8 cellular contexts compared by ENCODE assay signal in the genomic region with DNA sequence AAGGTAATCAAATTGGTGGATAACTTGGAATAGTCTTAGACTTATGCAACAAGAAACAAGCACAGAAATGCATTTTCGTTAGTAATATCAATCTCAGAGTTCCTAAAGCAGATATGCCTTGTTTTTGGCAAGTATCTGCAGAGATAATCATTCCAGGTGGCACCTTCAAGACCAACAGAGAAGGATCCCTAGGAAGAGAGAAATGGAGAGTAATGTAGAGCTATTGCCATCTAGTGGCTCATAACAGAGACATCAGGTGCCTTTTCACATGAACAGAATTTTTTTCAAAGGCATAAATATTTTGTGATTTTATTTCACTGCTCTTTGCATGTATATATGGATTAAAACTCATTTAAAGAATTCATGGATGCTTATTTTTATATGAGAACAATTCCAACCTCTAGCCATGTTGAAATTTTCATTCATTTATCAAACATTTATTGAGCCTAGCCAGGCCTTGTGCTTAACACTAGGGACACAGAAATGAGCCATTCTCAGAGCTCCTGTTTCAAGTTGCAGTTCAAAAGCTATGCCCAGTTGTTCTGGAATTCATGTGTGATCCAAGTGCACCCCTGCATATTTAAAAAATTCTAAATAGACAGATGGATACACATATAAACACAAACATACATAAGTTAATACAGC.
DNase-seq lines count a peak whose midpoint lies in the region; ATAC-seq and TF ChIP-seq lines count a peak whose summit lies in the region.

No MANE protein-coding gene starts in this region.

- peaks cover 18% of the 10 kb centered on the region for H3K27me3 Mint-ChIP-seq in chondrocyte (ENCODE audit: low read depth)
- no peaks in the 10 kb centered on the region for H3K27me3 Mint-ChIP-seq in activated T-cell treated with anti-CD3 and anti-CD28 coated beads, Interleukin-2, amount 50 U/mL, for 24 hours
- no peaks in the 10 kb centered on the region for H3K27me3 Mint-ChIP-seq in T-helper 2 cell treated with Interferon-gamma antibody and Interleukin-4, amounts not matched to agents 5 μg/mL and 100 μg/mL, for 36 hours (ENCODE audit: low read depth)

- ATAC-seq in GM18907 (IDR thresholded peaks at IDR 0.05; ENCODE audit: unreplicated experiment): peak; percentile 80
- peak; percentile 73 for ATAC-seq in HG03460 (IDR thresholded peaks at IDR 0.05; ENCODE audit: unreplicated experiment)

- H3K9me3 Mint-ChIP-seq in chondrocyte (ENCODE audit: low read depth): no peaks in the 10 kb centered on the region
- H3K9me3 Mint-ChIP-seq in activated T-cell treated with anti-CD3 and anti-CD28 coated beads, Interleukin-2, amount 50 U/mL, for 24 hours: no peaks in the 10 kb centered on the region
- H3K9me3 Mint-ChIP-seq in T-helper 2 cell treated with Interferon-gamma antibody and Interleukin-4, amounts not matched to agents 5 μg/mL and 100 μg/mL, for 36 hours: no peaks in the 10 kb centered on the region

- no peaks in the 10 kb centered on the region for H3K36me3 Mint-ChIP-seq in chondrocyte (ENCODE audit: low read depth)
- no peaks in the 10 kb centered on the region for H3K36me3 Mint-ChIP-seq in activated T-cell treated with anti-CD3 and anti-CD28 coated beads, Interleukin-2, amount 50 U/mL, for 24 hours (ENCODE audit: low read depth)
- H3K36me3 Mint-ChIP-seq in T-helper 2 cell treated with Interferon-gamma antibody and Interleukin-4, amounts not matched to agents 5 μg/mL and 100 μg/mL, for 36 hours (ENCODE audit: low read depth): no peaks in the 10 kb centered on the region

- no peak overlapping the region for H3K4me3 Mint-ChIP-seq in chondrocyte (ENCODE audit: unreplicated experiment)
- H3K4me3 Mint-ChIP-seq in activated T-cell treated with anti-CD3 and anti-CD28 coated beads, Interleukin-2, amount 50 U/mL, for 24 hours: no peak overlapping the region
- no peak overlapping the region for H3K4me3 Mint-ChIP-seq in T-helper 2 cell treated with Interferon-gamma antibody and Interleukin-4, amounts not matched to agents 5 μg/mL and 100 μg/mL, for 36 hours

- no peaks in the 10 kb centered on the region for H3K4me1 Mint-ChIP-seq in chondrocyte (ENCODE audit: low read depth)
- H3K4me1 Mint-ChIP-seq in activated T-cell treated with anti-CD3 and anti-CD28 coated beads, Interleukin-2, amount 50 U/mL, for 24 hours (ENCODE audit: low read depth): no peaks in the 10 kb centered on the region
- no peaks in the 10 kb centered on the region for H3K4me1 Mint-ChIP-seq in T-helper 2 cell treated with Interferon-gamma antibody and Interleukin-4, amounts not matched to agents 5 μg/mL and 100 μg/mL, for 36 hours (ENCODE audit: low read depth)

- DNase-seq in Ammon's horn (ENCODE audit: low spot score) (peak; percentile 43), NCI-H510A (lab: John Stamatoyannopoulos, UW) (peak; percentile 25), chondrocyte (ENCODE audit: low spot score) (no peak), myocyte (ENCODE audit: low read depth) (peak; percentile 26)
- DNase-seq in activated T-cell treated with anti-CD3 and anti-CD28 coated beads, Interleukin-2, amount 50 U/mL, for 24 hours: no peak
- DNase-seq in T-helper 2 cell treated with Interferon-gamma antibody and Interleukin-4, amounts not matched to agents 5 μg/mL and 100 μg/mL, for 36 hours (ENCODE audit: low spot score): no peak

- no peak overlapping the region for H3K27ac Mint-ChIP-seq in chondrocyte (ENCODE audit: unreplicated experiment)
- H3K27ac Mint-ChIP-seq in activated T-cell treated with anti-CD3 and anti-CD28 coated beads, Interleukin-2, amount 50 U/mL, for 24 hours: no peak overlapping the region
- H3K27ac Mint-ChIP-seq in T-helper 2 cell treated with Interferon-gamma antibody and Interleukin-4, amounts not matched to agents 5 μg/mL and 100 μg/mL, for 36 hours: no peak overlapping the region

- TF ChIP-seq CTCF in chondrocyte (IDR thresholded peaks at IDR 0.05): peak; percentile 85

Comparison
In these comparisons a context has a peak if more than half of its experiments do, and no peak if none do; other contexts are left out.
1. DNase-seq: peak in Ammon's horn (single experiment), NCI-H510A (single experiment) and myocyte (single experiment); none in chondrocyte (single experiment), activated T-cell treated with anti-CD3 and anti-CD28 coated beads, Interleukin-2, amount 50 U/mL, for 24 hours (single experiment) and T-helper 2 cell treated with Interferon-gamma antibody and Interleukin-4, amounts not matched to agents 5 μg/mL and 100 μg/mL, for 36 hours (single experiment).